1 cellular context compared by ENCODE assay signal in genomic region chr15:100926258-100926657, GRCh38.
TF ChIP-seq lines count a peak whose summit lies in the region.

No MANE protein-coding gene starts in this region.

TF ChIP-seq in WTC11, 78 proteins besides CTCF, POLR2A, EP300 and RAD21 (continued from another document):
- TF ChIP-seq MLX (CRISPR knock-in tag; IDR thresholded peaks at IDR 0.05) (no peak), ETV6 (CRISPR knock-in tag; IDR thresholded peaks at IDR 0.05) (no peak), NR2C2 (CRISPR knock-in tag; IDR thresholded peaks at IDR 0.05) (no peak)
